In the genomic region with DNA sequence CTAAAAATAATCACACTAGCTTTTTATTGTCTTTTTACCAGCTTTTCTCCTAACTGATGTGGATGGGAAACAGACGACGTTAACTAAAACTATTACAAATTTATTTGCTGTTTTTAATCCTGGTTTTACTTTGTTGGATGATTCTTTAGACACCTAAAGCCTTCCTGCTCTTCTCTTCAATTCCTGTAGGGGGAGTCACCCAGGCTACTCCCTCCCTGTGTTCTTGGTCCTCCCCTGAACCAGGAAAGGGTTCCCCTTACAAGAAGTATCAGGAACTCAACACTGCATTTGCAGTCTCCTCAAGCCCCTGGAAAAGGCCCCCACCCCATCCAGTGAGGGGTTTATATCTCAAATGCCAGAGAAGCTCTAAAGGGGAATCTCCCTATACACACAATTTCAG, we compare ENCODE assay signal across 9 cellular contexts.
A peak's percentile ranks its signal among the peaks of the same experiment; 100 is the strongest.
DNase-seq lines count a peak whose midpoint lies in the region; ATAC-seq and TF ChIP-seq lines count a peak whose summit lies in the region.
"Had no signal": no experiment of that assay in that cellular context is flagged by ENCODE, and none has a peak within 500 bp of the region (broad histone marks: within the 10 kb centered on the region; RNA-seq: fewer than 3 reads in every experiment).

No MANE protein-coding gene starts in this region.

- H3K79me2 ChIP-seq in DND-41 (ENCODE audit: insufficient read depth, low read length) = no peaks in the 10 kb centered on the region

- DNase-seq in DND-41 (no peak), IMR-90 (peak; percentile 2), astrocyte of the cerebellum (ENCODE audit: low read depth) (no peak), NCI-H2081 treated with DMSO at 0.1 percent for 48 hours (lab: John Stamatoyannopoulos, UW) (no peak)
- DNase-seq in activated naive CD4-positive, alpha-beta T cell treated with anti-CD3 and anti-CD28 coated beads for 36 hours = no peak
- no peak for DNase-seq in effector memory CD4-positive, alpha-beta T cell

- H2AFZ ChIP-seq in DND-41 (ENCODE audit: low read depth, low read length) (no peak overlapping the region), IMR-90 (replicated peaks; ENCODE audit: low read length, poor library complexity) (no peak overlapping the region)

- dilution Hi-C loops in IMR-90 (cut with HindIII; ENCODE audit: low sequenced_read_pairs, unreplicated experiment) = no loop called here

- H3K56ac ChIP-seq in IMR-90 (ENCODE audit: extremely low read depth, insufficient read depth, low read length) = no peak overlapping the region

- H2AK9ac ChIP-seq in IMR-90 (replicated peaks; ENCODE audit: low read depth, low read length, poor library complexity) = no peak overlapping the region

- H3K27me3 Mint-ChIP-seq in activated naive CD4-positive, alpha-beta T cell treated with anti-CD3 and anti-CD28 coated beads for 36 hours (ENCODE audit: low read depth) = no peaks in the 10 kb centered on the region

- H3K18ac ChIP-seq in IMR-90 (ENCODE audit: low read depth, low read length) = no peak overlapping the region

- no peaks in the 10 kb centered on the region for H3K79me1 ChIP-seq in IMR-90 (ENCODE audit: low read depth in 1 of 2, low read length in 2 of 2)

- no peaks in the 10 kb centered on the region for H3K9me1 ChIP-seq in IMR-90 (ENCODE audit: insufficient read depth, low read length)

- no peak overlapping the region for H3K23ac ChIP-seq in IMR-90 (ENCODE audit: low read depth, low read length)

- H3K9me3 ChIP-seq in DND-41 (ENCODE audit: insufficient read depth, low read length, severe bottlenecking) (peaks cover 15% of the 10 kb centered on the region), IMR-90 (ENCODE audit: control insufficient read depth, insufficient read depth, low read length) (peaks cover 6% of the 10 kb centered on the region), liver (ENCODE audit: control insufficient read depth in 4 of 4, low read length in 3 of 4) (peaks cover 0 to 8% (median 2%) of the 10 kb centered on the region in 4 donors)
- no peaks in the 10 kb centered on the region for H3K9me3 ChIP-seq in effector memory CD4-positive, alpha-beta T cell (ENCODE audit: control insufficient read depth, low read length)

- peaks cover 21% of the 10 kb centered on the region for H3K9me3 Mint-ChIP-seq in activated naive CD4-positive, alpha-beta T cell treated with anti-CD3 and anti-CD28 coated beads for 36 hours

- in situ Hi-C loops in IMR-90 (cut with MboI; ENCODE audit: low sequenced_read_pairs) = no loop called here
- in situ Hi-C loops in astrocyte of the cerebellum (cut with HindIII; ENCODE audit: low sequenced_read_pairs) = no loop called here

- no peaks in the 10 kb centered on the region for H3K4me1 ChIP-seq in DND-41 (ENCODE audit: insufficient read depth, low read length)
- no peaks in the 10 kb centered on the region for H3K4me1 ChIP-seq in IMR-90 (ENCODE audit: control insufficient read depth, insufficient read depth, low read length)
- H3K4me1 ChIP-seq in liver (ENCODE audit: control insufficient read depth in 4 of 4, insufficient read depth in 4 of 4, low read length in 3 of 4) = no peaks in the 10 kb centered on the region
- H3K4me1 ChIP-seq in effector memory CD4-positive, alpha-beta T cell (ENCODE audit: control insufficient read depth, insufficient read depth, low read length, poor library complexity, severe bottlenecking) = no peaks in the 10 kb centered on the region

- peak; percentile 50 for TF ChIP-seq CTCF in DND-41 (IDR thresholded peaks at IDR 0.05; ENCODE audit: borderline replicate concordance, extremely low read depth, low read length, poor library complexity, severe bottlenecking)
- TF ChIP-seq CTCF in IMR-90 (conservative IDR thresholded peaks at IDR 0.05; ENCODE audit: low read depth, low read length) = peak; percentile 26; the same call in 1 of the 2 replicates
- peak; percentile 55 for TF ChIP-seq CTCF in astrocyte of the cerebellum (IDR thresholded peaks at IDR 0.05; ENCODE audit: low read depth, low read length, missing control alignments)
- TF ChIP-seq CTCF in liver (IDR thresholded peaks at IDR 0.05; ENCODE audit: low read depth, low read length, missing input control) = peak; percentile 22

- H3K36me3 ChIP-seq in DND-41 (ENCODE audit: insufficient read depth, low read length) = no peaks in the 10 kb centered on the region
- no peaks in the 10 kb centered on the region for H3K36me3 ChIP-seq in IMR-90 (ENCODE audit: control insufficient read depth, insufficient read depth, low read length)
- no peaks in the 10 kb centered on the region for H3K36me3 ChIP-seq in liver (ENCODE audit: control insufficient read depth in 4 of 4, insufficient read depth in 3 of 4, low read depth in 1 of 4, low read length in 3 of 4)
- H3K36me3 ChIP-seq in effector memory CD4-positive, alpha-beta T cell (ENCODE audit: control insufficient read depth, insufficient read depth, low read length) = no peaks in the 10 kb centered on the region

- no CpG with 5 or more reads among the region's 2 CpGs for WGBS in IMR-90 (ENCODE audit: extremely low coverage in 2 of 2, insufficient read length in 1 of 2), 2 experiments
- 62% methylated on average over 2 of the region's 2 CpGs for WGBS in liver

- no peak overlapping the region for H3K4me3 Mint-ChIP-seq in activated naive CD4-positive, alpha-beta T cell treated with anti-CD3 and anti-CD28 coated beads for 36 hours

- no peak overlapping the region for H3K4me3 ChIP-seq in DND-41 (ENCODE audit: low read depth in 1 of 2, low read length in 2 of 2)
- no peak overlapping the region for H3K4me3 ChIP-seq in IMR-90 (ENCODE audit: insufficient read depth, low read depth, low read length)
- no peak overlapping the region for H3K4me3 ChIP-seq in astrocyte of the cerebellum (ENCODE audit: low read depth, low read length)
- H3K4me3 ChIP-seq in liver (ENCODE audit: low read depth in 1 of 3, low read length in 3 of 3) = no peak overlapping the region
- no peak overlapping the region for H3K4me3 ChIP-seq in effector memory CD4-positive, alpha-beta T cell (ENCODE audit: insufficient read depth, low read depth, low read length, poor library complexity, severe bottlenecking)

- H3K27ac Mint-ChIP-seq in activated naive CD4-positive, alpha-beta T cell treated with anti-CD3 and anti-CD28 coated beads for 36 hours = no peak overlapping the region
- H3K27ac Mint-ChIP-seq: activated T-helper 2 cell treated with anti-CD3 and anti-CD28 coated beads, Interferon-gamma antibody, Interleukin-2, Interleukin-4, amounts not matched to agents 10 μg/mL and 5 μg/mL and 100 μg/mL, durations not matched to agents 14 hours and 24 hours and 36 hours had no signal

- intact Hi-C loops in IMR-90 (cut with micrococcal nuclease) = loop anchor here (10.0 kb wide), 1 partner anchor 300 kb away; a partner anchor contains a TSS
- intact Hi-C loops in activated naive CD4-positive, alpha-beta T cell treated with anti-CD3 and anti-CD28 coated beads for 36 hours (cut with micrococcal nuclease) = loop anchor here (10.0 kb wide), 4 partner anchors 240 to 970 kb away; a partner anchor contains a TSS

- H3K27ac ChIP-seq in DND-41 (ENCODE audit: low read length) (no peak overlapping the region), IMR-90 (ENCODE audit: insufficient read depth, low read length) (no peak overlapping the region), liver (ENCODE audit: low read depth in 1 of 2, low read length in 2 of 2) (no peak overlapping the region)
- no peak overlapping the region for H3K27ac ChIP-seq in effector memory CD4-positive, alpha-beta T cell (ENCODE audit: insufficient read depth, low read length, poor library complexity, severe bottlenecking)

- no peak overlapping the region for H2BK15ac ChIP-seq in IMR-90 (ENCODE audit: low read depth, low read length)

- no peak overlapping the region for H3K14ac ChIP-seq in IMR-90 (replicated peaks; ENCODE audit: low read depth, low read length)

- TF ChIP-seq RAD21 in IMR-90 (IDR thresholded peaks at IDR 0.05; ENCODE audit: low read length) (no peak), liver (IDR thresholded peaks at IDR 0.05) (peak in 1 of 2 donors; percentile 25)

- no peak overlapping the region for H4K8ac ChIP-seq in IMR-90 (ENCODE audit: low read depth in 2 of 2, low read length in 2 of 2)

- H4K91ac ChIP-seq in IMR-90 (ENCODE audit: insufficient read depth, low read depth, low read length) = no peak overlapping the region

- POLR2A ChIA-PET in IMR-90 (lab: Charles Lee; ENCODE audit: unreplicated experiment) = no interaction called here

- CTCF ChIA-PET in IMR-90 (lab: Yijun Ruan, JAX) = no interaction called here
- CTCF ChIA-PET in activated naive CD4-positive, alpha-beta T cell treated with anti-CD3 and anti-CD28 coated beads for 36 hours (lab: Charles Lee) = interaction anchor here (0.5 kb wide), 1 partner anchor 12 kb away, joined by 3 read pairs; no protein-coding TSS in a partner anchor

- H3K27me3 ChIP-seq in DND-41 (ENCODE audit: insufficient read depth, low read length, poor library complexity) (no peaks in the 10 kb centered on the region), IMR-90 (ENCODE audit: control insufficient read depth, insufficient read depth, low read length) (peaks cover 2% of the 10 kb centered on the region; the same call in 1 of the 2 replicates), liver (ENCODE audit: control insufficient read depth in 4 of 4, insufficient read depth in 4 of 4, low read length in 3 of 4) (no peaks in the 10 kb centered on the region)
- no peaks in the 10 kb centered on the region for H3K27me3 ChIP-seq in effector memory CD4-positive, alpha-beta T cell (replicated peaks; ENCODE audit: control insufficient read depth, insufficient read depth, low read length, poor library complexity, severe bottlenecking)

- no peak overlapping the region for H2BK5ac ChIP-seq in IMR-90 (ENCODE audit: low read depth, low read length, poor library complexity, severe bottlenecking)

- no peaks in the 10 kb centered on the region for H4K20me1 ChIP-seq in DND-41 (ENCODE audit: insufficient read depth, low read length)
- no peaks in the 10 kb centered on the region for H4K20me1 ChIP-seq in IMR-90 (ENCODE audit: insufficient read depth, low read length)

- H3K9ac ChIP-seq in DND-41 (ENCODE audit: low read depth, low read length) (no peak overlapping the region), IMR-90 (ENCODE audit: low read depth, low read length) (no peak overlapping the region), liver (ENCODE audit: low read depth in 1 of 2, low read length in 2 of 2) (no peak overlapping the region)

- no peak overlapping the region for H2BK120ac ChIP-seq in IMR-90 (ENCODE audit: low read depth, low read length)

- H4K5ac ChIP-seq in IMR-90 (ENCODE audit: low read depth, low read length) = no peak overlapping the region

- no peak for ATAC-seq in DND-41 (ENCODE audit: insufficient read depth, low read depth)
- ATAC-seq in IMR-90 (ENCODE audit: low read depth) = no peak
- ATAC-seq in GM18873 (IDR thresholded peaks at IDR 0.05; ENCODE audit: low FRiP score, unreplicated experiment) = no peak

- H2AK5ac ChIP-seq in IMR-90 (ENCODE audit: low read depth, low read length) = no peak overlapping the region

- H3K4me2 ChIP-seq in DND-41 (ENCODE audit: insufficient read depth, low read length) (no peak overlapping the region), IMR-90 (ENCODE audit: low read depth, low read length) (no peak overlapping the region)

- H3K4ac ChIP-seq in IMR-90 (ENCODE audit: low read depth, low read length) = no peak overlapping the region

- TF ChIP-seq POLR2A in IMR-90 (IDR thresholded peaks at IDR 0.05; ENCODE audit: low read depth, low read length) = no peak

- H3K4me1 Mint-ChIP-seq in activated naive CD4-positive, alpha-beta T cell treated with anti-CD3 and anti-CD28 coated beads for 36 hours (ENCODE audit: low read depth) = no peaks in the 10 kb centered on the region

- BruUV-seq in IMR-90 (replicated peaks; lab: Mats Ljungman, UMichigan) = no TSS peak

- H2BK20ac ChIP-seq in IMR-90 (ENCODE audit: low read depth, low read length) = no peak overlapping the region

- peaks cover 3% of the 10 kb centered on the region for H3K36me3 Mint-ChIP-seq in activated naive CD4-positive, alpha-beta T cell treated with anti-CD3 and anti-CD28 coated beads for 36 hours (ENCODE audit: low read depth)
